Comparison of ENCODE assay signal across 8 cellular contexts in genomic region chr16:86510465-86511261, GRCh38. TPM values are rescaled to one million over a fixed set of nuclear protein-coding genes. Genes with fewer than 3 reads are reported as not detected.
DNase-seq lines count a peak whose midpoint lies in the region; ATAC-seq, FAIRE-seq and TF ChIP-seq lines count a peak whose summit lies in the region.

Gene FOXF1 (plus strand): TSS chr16:86510527. CDS start chr16:86510570, 43 bp downstream.

- H3K4me2 ChIP-seq in OCI-LY7 (ENCODE audit: low read length) = no peak within 1 kb of the TSS

- no peak within 1 kb of the TSS for H3K9ac ChIP-seq in endodermal cell (ENCODE audit: extremely low read depth, low read length, poor library complexity, severe bottlenecking)

- POLR2A ChIA-PET in OCI-LY7 (lab: Charles Lee) = no interaction called here

- no peaks in the 10 kb centered on the region for H3K79me2 ChIP-seq in OCI-LY7 (ENCODE audit: insufficient read depth, low read depth, low read length)

- no peak within 1 kb of the TSS for H3K27ac Mint-ChIP-seq in CD4-positive, CD25-positive, alpha-beta regulatory T cell
- no peak within 1 kb of the TSS for H3K27ac Mint-ChIP-seq in endodermal cell
- no peak within 1 kb of the TSS for H3K27ac Mint-ChIP-seq in natural killer cell

- H4K20me1 ChIP-seq in OCI-LY7 (ENCODE audit: insufficient read depth, low read length) = no peaks in the 10 kb centered on the region

- no peak within 1 kb of the TSS for H2AFZ ChIP-seq in OCI-LY7 (ENCODE audit: low read length)

- H3K4me1 ChIP-seq in CD4-positive, CD25-positive, alpha-beta regulatory T cell (ENCODE audit: control insufficient read depth, insufficient read depth, low read length, poor library complexity, severe bottlenecking) = peaks cover 24% of the 10 kb centered on the region
- H3K4me1 ChIP-seq in endodermal cell (ENCODE audit: control insufficient read depth, insufficient read depth, low read length) (no peaks in the 10 kb centered on the region), OCI-LY7 (ENCODE audit: insufficient read depth, low read length, poor library complexity, severe bottlenecking) (no peaks in the 10 kb centered on the region)

- no peaks in the 10 kb centered on the region for H3K36me3 ChIP-seq in CD4-positive, CD25-positive, alpha-beta regulatory T cell (ENCODE audit: control insufficient read depth, insufficient read depth, low read length)
- no peaks in the 10 kb centered on the region for H3K36me3 ChIP-seq in endodermal cell (ENCODE audit: control insufficient read depth, insufficient read depth, low read length)
- no peaks in the 10 kb centered on the region for H3K36me3 ChIP-seq in OCI-LY7 (ENCODE audit: insufficient read depth, low read length)

- H3K4me3 Mint-ChIP-seq in CD4-positive, CD25-positive, alpha-beta regulatory T cell = peak within 1 kb of the TSS; percentile 77 to 85 (median 80)
- H3K4me3 Mint-ChIP-seq in endodermal cell (peak within 1 kb of the TSS; percentile 36), natural killer cell (peak within 1 kb of the TSS; percentile 82)

- CTCF ChIA-PET in OCI-LY7 (lab: Charles Lee; ENCODE audit: unreplicated experiment) = no interaction called here

- TF ChIP-seq CTCF in endodermal cell (conservative IDR thresholded peaks at IDR 0.05) = no peak
- TF ChIP-seq CTCF in natural killer cell (IDR thresholded peaks at IDR 0.05) = no peak
- TF ChIP-seq CTCF in D721Med (IDR thresholded peaks at IDR 0.05; ENCODE audit: insufficient read depth, missing control alignments) = no peak
- no peak for TF ChIP-seq CTCF in OCI-LY7 (conservative IDR thresholded peaks at IDR 0.05; ENCODE audit: low read length)

- DNase-seq in CD4-positive, CD25-positive, alpha-beta regulatory T cell = peak in 1 of 3 donors; percentile 28
- DNase-seq in MV-4-11 (lab: John Stamatoyannopoulos, UW) (peak; percentile 18), endodermal cell (peak; percentile 85), natural killer cell (no peak), D721Med (ENCODE audit: insufficient read length, low spot score) (no peak), OCI-LY7 (ENCODE audit: low spot score) (no peak), NOMO-1 treated with dmso at 0.1 percent for 144 hours (lab: John Stamatoyannopoulos, UW; ENCODE audit: unreplicated experiment) (no peak)

- intact Hi-C loops in natural killer cell (cut with micrococcal nuclease) = no loop called here
- intact Hi-C loops in OCI-LY7 (cut with micrococcal nuclease; ENCODE audit: unreplicated experiment) = no loop called here

- no TSS peak for BruUV-seq in OCI-LY7 (replicated peaks; lab: Mats Ljungman, UMichigan)

- H3K27me3 ChIP-seq in CD4-positive, CD25-positive, alpha-beta regulatory T cell (ENCODE audit: control insufficient read depth, insufficient read depth, low read length) = peaks cover 21% of the 10 kb centered on the region
- peaks cover 100% of the 10 kb centered on the region for H3K27me3 ChIP-seq in endodermal cell (ENCODE audit: control insufficient read depth, insufficient read depth, low read length, poor library complexity, severe bottlenecking)

- no peaks in the 10 kb centered on the region for H3K9me3 ChIP-seq in CD4-positive, CD25-positive, alpha-beta regulatory T cell (ENCODE audit: control insufficient read depth in 2 of 2, low read length in 2 of 2)
- H3K9me3 ChIP-seq in endodermal cell (ENCODE audit: control insufficient read depth, low read length) = no peaks in the 10 kb centered on the region
- H3K9me3 ChIP-seq in OCI-LY7 (ENCODE audit: low read length) = no peaks in the 10 kb centered on the region

- no peaks in the 10 kb centered on the region for H3K36me3 Mint-ChIP-seq in CD4-positive, CD25-positive, alpha-beta regulatory T cell
- H3K36me3 Mint-ChIP-seq in endodermal cell (ENCODE audit: low read depth) = no peaks in the 10 kb centered on the region
- H3K36me3 Mint-ChIP-seq in natural killer cell = no peaks in the 10 kb centered on the region

- 1 to 2% methylated on average over 33 to 85 of the region's 89 CpGs for WGBS in endodermal cell (ENCODE audit: insufficient coverage in 1 of 2, insufficient read length in 1 of 2), 2 experiments

- H3K4me3 ChIP-seq in CD4-positive, CD25-positive, alpha-beta regulatory T cell (ENCODE audit: low read depth, low read length) = no peak within 1 kb of the TSS
- peak within 1 kb of the TSS; percentile 29 for H3K4me3 ChIP-seq in endodermal cell (ENCODE audit: low read length)
- no peak within 1 kb of the TSS for H3K4me3 ChIP-seq in OCI-LY7 (ENCODE audit: low read depth, low read length, poor library complexity, severe bottlenecking)

- H3K27ac ChIP-seq in CD4-positive, CD25-positive, alpha-beta regulatory T cell (ENCODE audit: insufficient read depth, low read length, poor library complexity, severe bottlenecking) = no peak within 1 kb of the TSS
- no peak within 1 kb of the TSS for H3K27ac ChIP-seq in endodermal cell (ENCODE audit: low read depth, low read length)
- H3K27ac ChIP-seq in OCI-LY7 (ENCODE audit: low read depth, low read length, poor library complexity, severe bottlenecking) = no peak within 1 kb of the TSS

- no peak for FAIRE-seq in D721Med (lab: Jason Lieb, UNC)

- ATAC-seq in CD4-positive, CD25-positive, alpha-beta regulatory T cell (ENCODE audit: low read depth in 2 of 2) = no peak
- no peak for ATAC-seq in natural killer cell
- no peak for ATAC-seq in HG03175 (IDR thresholded peaks at IDR 0.05; ENCODE audit: unreplicated experiment)

- H3K9me3 Mint-ChIP-seq in CD4-positive, CD25-positive, alpha-beta regulatory T cell = peaks cover 0 to 6% (median 0%) of the 10 kb centered on the region in 7 donors
- H3K9me3 Mint-ChIP-seq in endodermal cell (no peaks in the 10 kb centered on the region), natural killer cell (no peaks in the 10 kb centered on the region)

- peaks cover 3 to 37% (median 8%) of the 10 kb centered on the region in 4 donors for H3K4me1 Mint-ChIP-seq in CD4-positive, CD25-positive, alpha-beta regulatory T cell
- H3K4me1 Mint-ChIP-seq in endodermal cell (peaks cover 11% of the 10 kb centered on the region), natural killer cell (peaks cover 7 to 32% of the 10 kb centered on the region in 2 donors)

- H3K27me3 Mint-ChIP-seq in CD4-positive, CD25-positive, alpha-beta regulatory T cell = peaks cover 63% of the 10 kb centered on the region
- H3K27me3 Mint-ChIP-seq in endodermal cell (ENCODE audit: insufficient read depth) = peaks cover 100% of the 10 kb centered on the region
- H3K27me3 Mint-ChIP-seq in natural killer cell (ENCODE audit: low read depth in 2 of 2) = peaks cover 51 to 62% of the 10 kb centered on the region in 2 donors

- no peaks in the 10 kb centered on the region for H3K9me2 ChIP-seq in OCI-LY7 (ENCODE audit: insufficient read depth, low read length)

RNA-seq across cellular contexts. Expression of gene FOXF1, which starts in this region (rescaled TPM):
- not detected for total RNA-seq in CD4-positive, CD25-positive, alpha-beta regulatory T cell
- not detected for polyA plus RNA-seq in CD4-positive, CD25-positive, alpha-beta regulatory T cell
- total RNA-seq in endodermal cell (not detected), natural killer cell (not detected), OCI-LY7 (2022) (not detected in 2 replicates)
- 0.11 TPM for polyA plus RNA-seq in endodermal cell (2013, experiment 1 of 2)
- polyA plus RNA-seq in endodermal cell (2013, experiment 2 of 2) = 0.08 TPM
- total RNA-seq in OCI-LY7 (2014; rRNA removed; shearing (Covaris generic)) = not detected in 2 replicates

Comparison
In these comparisons a context has a peak if more than half of its experiments do, and no peak if none do; other contexts are left out.
1. Peak in DNase-seq and H3K4me3 ChIP-seq in endodermal cell; RNA of the gene not detected or under 1 TPM.